Comparison of ENCODE assay signal across 16 cellular contexts in the genomic region with DNA sequence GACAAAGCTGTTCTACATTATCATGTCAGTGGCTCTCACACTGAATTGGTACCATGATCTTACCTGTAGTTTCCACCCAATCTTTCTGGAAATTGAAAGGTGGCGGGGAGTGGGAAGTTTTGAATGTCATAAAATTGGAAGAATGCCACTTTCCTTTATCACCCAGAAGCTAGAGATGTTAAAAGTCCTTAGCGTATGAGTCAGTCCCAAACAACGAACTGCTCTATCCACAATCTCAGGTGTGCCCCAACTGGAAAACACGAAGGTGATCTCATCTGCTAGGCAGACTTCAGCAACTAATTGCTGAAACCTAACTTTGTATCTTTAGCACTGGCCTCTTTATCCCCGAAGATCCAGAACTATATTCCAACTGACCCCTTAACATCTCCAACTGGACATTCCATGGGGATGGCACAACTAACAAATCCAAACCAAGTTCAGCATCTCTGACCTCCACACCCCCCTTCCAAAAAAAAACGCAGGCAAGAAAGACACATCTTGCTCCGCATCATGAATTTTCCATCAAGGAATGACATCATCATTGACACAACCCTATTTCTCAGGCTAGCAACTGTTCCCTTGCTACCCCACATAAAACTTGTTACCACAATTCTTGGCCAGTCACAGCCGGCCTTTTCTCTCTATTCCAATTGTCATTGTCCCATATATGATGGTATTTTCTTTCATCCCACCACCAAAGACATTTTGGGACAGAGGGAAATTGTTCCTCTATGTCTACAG.
"Had no signal": no experiment of that assay in that cellular context is flagged by ENCODE, and none has a peak within 500 bp of the region (broad histone marks: within the 10 kb centered on the region; RNA-seq: fewer than 3 reads in every experiment).

No MANE protein-coding gene starts in this region.

- H3K36me3 ChIP-seq: adrenal gland, neutrophil, spleen had no signal

- H3K4me3 Mint-ChIP-seq: activated CD4-positive, alpha-beta memory T cell treated with anti-CD3 and anti-CD28 coated beads, Interleukin-2, amount 10 ng/mL, durations not matched to agents 7 days and 5 days; activated T-cell treated with anti-CD3 and anti-CD28 coated beads, Interleukin-2, amount 50 U/mL, for 72 hours; naive thymus-derived CD8-positive, alpha-beta T cell; stimulated activated memory B cell treated with anti-CD40 and anti-IgM and Interleukin-4, amounts not matched to agents 10 μg/mL and 1 μg/mL and 100 μg/mL, for 72 hours; type B pancreatic cell had no signal

- H3K27me3 Mint-ChIP-seq: activated CD4-positive, alpha-beta memory T cell treated with anti-CD3 and anti-CD28 coated beads, Interleukin-2, amount 10 ng/mL, durations not matched to agents 7 days and 5 days; naive thymus-derived CD8-positive, alpha-beta T cell; stimulated activated memory B cell treated with anti-CD40 and anti-IgM and Interleukin-4, amounts not matched to agents 10 μg/mL and 1 μg/mL and 100 μg/mL, for 72 hours; type B pancreatic cell had no signal

- DNase-seq: activated CD4-positive, alpha-beta memory T cell treated with anti-CD3 and anti-CD28 coated beads, Interleukin-2, amount 10 ng/mL, durations not matched to agents 7 days and 5 days; activated naive CD4-positive, alpha-beta T cell; activated T-cell treated with anti-CD3 and anti-CD28 coated beads, Interleukin-2, amount 50 U/mL, for 72 hours; adrenal gland; cerebellar nuclear complex; dermis blood vessel endothelial cell; left colon; naive thymus-derived CD8-positive, alpha-beta T cell; right cardiac atrium; spleen; stimulated activated CD4-positive, alpha-beta T cell treated with anti-CD3 and anti-CD28 coated beads, Interleukin-1b, Interleukin-23, amount 100 ng/mL, for 48 hours; T-helper 9 cell had no signal

- ATAC-seq: activated T-cell treated with anti-CD3 and anti-CD28 coated beads, Interleukin-2, amount 50 U/mL, for 72 hours; esophagus mucosa; left colon; naive thymus-derived CD8-positive, alpha-beta T cell; right cardiac atrium; stimulated activated memory B cell treated with anti-CD40 and anti-IgM and Interleukin-4, amounts not matched to agents 10 μg/mL and 1 μg/mL and 100 μg/mL, for 72 hours had no signal

- H3K27ac Mint-ChIP-seq: activated CD4-positive, alpha-beta memory T cell treated with anti-CD3 and anti-CD28 coated beads, Interleukin-2, amount 10 ng/mL, durations not matched to agents 7 days and 5 days; activated T-cell treated with anti-CD3 and anti-CD28 coated beads, Interleukin-2, amount 50 U/mL, for 72 hours; type B pancreatic cell had no signal

- H3K4me3 ChIP-seq: adrenal gland, spleen had no signal

- H3K4me1 ChIP-seq: adrenal gland had no signal

- H3K9me3 ChIP-seq: adrenal gland, neutrophil had no signal

- H3K27me3 ChIP-seq: adrenal gland, neutrophil, spleen had no signal

- H3K36me3 Mint-ChIP-seq: type B pancreatic cell had no signal

- H3K27ac ChIP-seq: adrenal gland, neutrophil, spleen had no signal
